1 cellular context compared by ENCODE assay signal in the genomic region with DNA sequence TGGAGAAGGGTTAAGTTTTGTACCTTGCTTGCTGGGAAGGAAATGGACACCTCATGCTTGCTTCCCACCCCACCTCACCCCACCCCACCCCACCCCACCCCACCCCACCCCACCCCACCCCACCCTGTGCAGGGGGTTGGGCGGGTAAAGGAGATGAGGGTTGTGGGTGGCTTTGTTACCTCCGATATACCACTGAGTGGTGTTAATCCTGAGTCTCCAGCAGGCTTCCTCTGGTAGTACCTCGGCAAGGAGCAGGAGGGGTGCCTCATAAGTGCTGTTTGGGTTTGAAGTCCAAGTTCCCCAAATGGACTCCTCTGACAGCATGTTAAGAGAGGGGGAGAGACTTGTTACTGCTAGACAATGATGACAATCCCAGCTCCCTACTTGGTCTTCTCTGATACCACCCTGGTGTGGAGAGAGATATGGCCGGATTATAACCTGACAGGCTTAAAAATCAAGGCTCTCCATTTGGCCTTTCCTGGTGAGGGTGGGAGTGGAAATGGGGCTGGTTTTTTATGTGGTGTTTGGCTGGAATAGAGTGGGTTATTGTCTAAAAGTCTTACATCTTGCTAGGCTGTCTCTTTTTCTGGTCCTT.
TF ChIP-seq lines count a peak whose summit lies in the region.

No MANE protein-coding gene starts in this region.

TF ChIP-seq in HEK293, 187 proteins besides CTCF, POLR2A, EP300 and RAD21:
- peak; percentile 57; the same call in 1 of the 2 replicates for TF ChIP-seq KLF1 (tag by site-specific recombination; IDR thresholded peaks at IDR 0.05)
- TF ChIP-seq ZNF335 (tag by site-specific recombination; conservative IDR thresholded peaks at IDR 0.05), result no peak
